22 cellular contexts compared by ENCODE assay signal in the genomic region with DNA sequence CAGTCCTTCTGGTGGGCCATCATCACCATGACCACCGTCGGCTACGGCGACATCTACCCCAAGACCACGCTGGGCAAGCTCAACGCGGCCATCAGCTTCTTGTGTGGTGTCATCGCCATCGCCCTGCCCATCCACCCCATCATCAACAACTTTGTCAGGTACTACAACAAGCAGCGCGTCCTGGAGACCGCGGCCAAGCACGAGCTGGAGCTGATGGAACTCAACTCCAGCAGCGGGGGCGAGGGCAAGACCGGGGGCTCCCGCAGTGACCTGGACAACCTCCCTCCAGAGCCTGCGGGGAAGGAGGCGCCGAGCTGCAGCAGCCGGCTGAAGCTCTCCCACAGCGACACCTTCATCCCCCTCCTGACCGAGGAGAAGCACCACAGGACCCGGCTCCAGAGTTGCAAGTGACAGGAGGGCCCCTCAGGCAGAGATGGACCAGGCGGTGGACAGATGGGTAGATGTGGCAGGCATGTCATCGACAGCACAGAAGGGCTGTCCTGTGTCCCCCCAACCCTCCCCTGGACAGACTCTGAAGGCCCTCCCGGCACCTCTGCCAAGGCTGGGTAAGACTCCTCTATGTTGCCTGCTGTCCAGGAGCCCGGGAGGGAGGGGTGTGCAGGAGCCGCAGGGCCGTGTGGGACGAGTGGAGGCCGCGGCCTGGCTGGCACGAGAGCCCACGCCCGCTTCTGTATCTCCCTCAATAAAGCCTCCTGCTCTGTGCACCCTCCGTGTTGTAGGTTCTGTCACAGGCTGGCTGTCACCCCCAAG. TPM values are rescaled to one million over a fixed set of nuclear protein-coding genes. Genes with fewer than 3 reads are reported as not detected.
DNase-seq lines count a peak whose midpoint lies in the region; ATAC-seq, FAIRE-seq and TF ChIP-seq lines count a peak whose summit lies in the region.
"Had no signal": no experiment of that assay in that cellular context is flagged by ENCODE, and none has a peak within 500 bp of the region (broad histone marks: within the 10 kb centered on the region; RNA-seq: fewer than 3 reads in every experiment).

No MANE protein-coding gene starts in this region.

- H3K9me3 ChIP-seq in astrocyte (ENCODE audit: insufficient read depth, low read depth, low read length) (no peaks in the 10 kb centered on the region), spleen (no peaks in the 10 kb centered on the region), testis (no peaks in the 10 kb centered on the region)
- H3K9me3 ChIP-seq: BE2C, pancreas had no signal

- H4K20me1 ChIP-seq in astrocyte (ENCODE audit: insufficient read depth, low read length), result no peaks in the 10 kb centered on the region

- WGBS in mesendoderm (ENCODE audit: extremely low coverage, insufficient coverage, low lambda C conversion rate), result no CpG with 5 or more reads among the region's 38 CpGs
- 77 to 91% (median 88%) methylated on average over 25 to 38 of the region's 38 CpGs for WGBS in spleen, 5 donors
- 71 to 80% methylated on average over 23 to 38 of the region's 38 CpGs for WGBS in testis, 2 donors

- no peak overlapping the region for H3K9ac ChIP-seq in astrocyte (ENCODE audit: low read length)
- H3K9ac ChIP-seq in mesendoderm (ENCODE audit: low read length), result no peak overlapping the region

- no peak overlapping the region for H3K4me2 ChIP-seq in astrocyte (ENCODE audit: low read length)
- H3K4me2 ChIP-seq in mesendoderm (ENCODE audit: low read length), result no peak overlapping the region

- H4K8ac ChIP-seq in mesendoderm (ENCODE audit: low read depth, low read length), result no peak overlapping the region

- H3K4me3 ChIP-seq in astrocyte (ENCODE audit: insufficient read depth, low read depth, low read length) (no peak overlapping the region), mesendoderm (ENCODE audit: low read length) (no peak overlapping the region), spleen (no peak overlapping the region), testis (no peak overlapping the region)
- H3K4me3 ChIP-seq: pancreas had no signal

- DNase-seq in HTR-8/SVneo (ENCODE audit: insufficient read length, low spot score) (no peak), astrocyte (ENCODE audit: low read depth) (no peak), mesendoderm (no peak), spleen (peak; percentile 57), NCI-H526 treated with DMSO at 0.1 percent for 48 hours (lab: John Stamatoyannopoulos, UW) (no peak), testis (no peak)
- no peak for DNase-seq in stimulated activated CD4-positive, alpha-beta T cell treated with anti-CD3 and anti-CD28 coated beads, Interleukin-15, amount 100 ng/mL, for 24 hours
- DNase-seq: activated CD4-positive, alpha-beta T cell treated with anti-CD3 and anti-CD28 coated beads, Interleukin-2, amount 50 U/mL, for 4 hours; activated naive CD4-positive, alpha-beta T cell treated with anti-CD3 and anti-CD28 coated beads, Interleukin-2, amount 10 ng/mL, durations not matched to agents 7 days and 5 days; activated T-cell treated with anti-CD3 and anti-CD28 coated beads for 4 hours; BE2C; cortex of kidney; foreskin melanocyte; NCI-H2171; NCI-H774; stimulated activated CD4-positive, alpha-beta T cell treated with anti-CD3 and anti-CD28 coated beads, Interleukin-4, amount 100 ng/mL, for 4 hours had no signal

- H3K27me3 ChIP-seq in astrocyte (ENCODE audit: insufficient read depth, low read length) (peaks cover 3% of the 10 kb centered on the region), mesendoderm (ENCODE audit: insufficient read depth, low read length, poor library complexity) (no peaks in the 10 kb centered on the region), spleen (replicated peaks in 1 of 7) (peaks cover 0 to 65% (median 20%) of the 10 kb centered on the region in 7 donors), testis (no peaks in the 10 kb centered on the region)

- peak overlapping the region; percentile 27 for H3K56ac ChIP-seq in mesendoderm (ENCODE audit: low read length)

- H3K27ac Mint-ChIP-seq in astrocyte (ENCODE audit: unreplicated experiment), result no peak overlapping the region
- H3K27ac Mint-ChIP-seq: activated naive CD4-positive, alpha-beta T cell treated with anti-CD3 and anti-CD28 coated beads, Interleukin-2, amount 10 ng/mL, durations not matched to agents 7 days and 5 days had no signal

- no peaks in the 10 kb centered on the region for H3K4me1 Mint-ChIP-seq in astrocyte (ENCODE audit: low read depth, unreplicated experiment)
- H3K4me1 Mint-ChIP-seq: activated naive CD4-positive, alpha-beta T cell treated with anti-CD3 and anti-CD28 coated beads, Interleukin-2, amount 10 ng/mL, durations not matched to agents 7 days and 5 days had no signal

- no peak overlapping the region for H3K27ac ChIP-seq in astrocyte (ENCODE audit: low read depth, low read length)
- no peak overlapping the region for H3K27ac ChIP-seq in mesendoderm (ENCODE audit: low read depth, low read length)
- no peak overlapping the region for H3K27ac ChIP-seq in spleen
- H3K27ac ChIP-seq in testis, result no peak overlapping the region
- H3K27ac ChIP-seq: pancreas had no signal

- FAIRE-seq in HTR-8/SVneo (lab: Jason Lieb, UNC), result peak; percentile 13
- FAIRE-seq in astrocyte (lab: Jason Lieb, UNC), result no peak
- FAIRE-seq: D721Med, GM19239, pancreas, small intestine, TTC549 had no signal

- H3K36me3 ChIP-seq in astrocyte (ENCODE audit: insufficient read depth, low read length) (no peaks in the 10 kb centered on the region), mesendoderm (ENCODE audit: control insufficient read depth, insufficient read depth, low read length) (no peaks in the 10 kb centered on the region), spleen (no peaks in the 10 kb centered on the region), testis (ENCODE audit: low read depth, missing control alignments) (no peaks in the 10 kb centered on the region)
- H3K36me3 ChIP-seq: BE2C, pancreas had no signal

- H3K79me2 ChIP-seq in astrocyte (ENCODE audit: insufficient read depth, low read length) (no peaks in the 10 kb centered on the region), mesendoderm (ENCODE audit: control insufficient read depth, insufficient read depth, low read length) (no peaks in the 10 kb centered on the region)

- H2BK5ac ChIP-seq in mesendoderm (ENCODE audit: low read length), result no peak overlapping the region

- intact Hi-C loops in spleen (cut with DNase I; ENCODE audit: low total_unique reads), result no loop called here
- intact Hi-C loops in testis (cut with DNase I; ENCODE audit: low total_unique reads), result no loop called here

- H3K18ac ChIP-seq in mesendoderm (ENCODE audit: low read length), result no peak overlapping the region

- H3K27me3 Mint-ChIP-seq in astrocyte (ENCODE audit: low read depth, unreplicated experiment), result peaks cover 43% of the 10 kb centered on the region

- ATAC-seq in GM19455 (IDR thresholded peaks at IDR 0.05; ENCODE audit: unreplicated experiment), result no peak
- ATAC-seq: pancreas had no signal

- H2BK120ac ChIP-seq in mesendoderm (ENCODE audit: low read depth, low read length), result no peak overlapping the region

- H3K23ac ChIP-seq in mesendoderm (ENCODE audit: low read length), result no peak overlapping the region

- H3K9me3 Mint-ChIP-seq in astrocyte (ENCODE audit: unreplicated experiment), result peaks cover 5% of the 10 kb centered on the region
- H3K9me3 Mint-ChIP-seq: activated naive CD4-positive, alpha-beta T cell treated with anti-CD3 and anti-CD28 coated beads, Interleukin-2, amount 10 ng/mL, durations not matched to agents 7 days and 5 days had no signal

- H2AK5ac ChIP-seq in mesendoderm (ENCODE audit: low read length), result no peak overlapping the region

- TF ChIP-seq POLR2A in spleen (IDR thresholded peaks at IDR 0.05) (no peak), testis (IDR thresholded peaks at IDR 0.05) (no peak)

- no peak for TF ChIP-seq CTCF in astrocyte (IDR thresholded peaks at IDR 0.05; ENCODE audit: insufficient read depth, low read depth, low read length)
- no peak for TF ChIP-seq CTCF in spleen (IDR thresholded peaks at IDR 0.05 in 8 of 11, conservative IDR thresholded peaks at IDR 0.05 in 3 of 11)
- TF ChIP-seq CTCF in testis (IDR thresholded peaks at IDR 0.05), result no peak

- H3K4ac ChIP-seq in mesendoderm (ENCODE audit: low read depth, low read length), result no peak overlapping the region

- H3K4me1 ChIP-seq in astrocyte (ENCODE audit: insufficient read depth, low read length), result peaks cover 3% of the 10 kb centered on the region
- H3K4me1 ChIP-seq in mesendoderm (ENCODE audit: control insufficient read depth, low read depth, low read length), result peaks cover 13% of the 10 kb centered on the region
- H3K4me1 ChIP-seq in spleen, result peaks cover 0 to 18% (median 12%) of the 10 kb centered on the region in 6 donors
- no peaks in the 10 kb centered on the region for H3K4me1 ChIP-seq in testis
- H3K4me1 ChIP-seq: BE2C, pancreas had no signal

- no peak overlapping the region for H2BK15ac ChIP-seq in mesendoderm (replicated peaks; ENCODE audit: low read depth)

- no peak overlapping the region for H4K5ac ChIP-seq in mesendoderm (ENCODE audit: low read length)

- H2AFZ ChIP-seq in astrocyte (ENCODE audit: low read depth, low read length), result no peak overlapping the region

- peak overlapping the region; percentile 60 for H3K4me3 Mint-ChIP-seq in astrocyte (ENCODE audit: unreplicated experiment)
- H3K4me3 Mint-ChIP-seq: activated naive CD4-positive, alpha-beta T cell treated with anti-CD3 and anti-CD28 coated beads, Interleukin-2, amount 10 ng/mL, durations not matched to agents 7 days and 5 days had no signal

- H3K79me1 ChIP-seq in mesendoderm (ENCODE audit: low read length), result no peaks in the 10 kb centered on the region

- peaks cover 2% of the 10 kb centered on the region for H3K36me3 Mint-ChIP-seq in astrocyte (ENCODE audit: low read depth, unreplicated experiment)
- H3K36me3 Mint-ChIP-seq: activated naive CD4-positive, alpha-beta T cell treated with anti-CD3 and anti-CD28 coated beads, Interleukin-2, amount 10 ng/mL, durations not matched to agents 7 days and 5 days had no signal

RNA-seq across cellular contexts. Expression of gene KCNF1, which starts 2.0 kb away (rescaled TPM):
- total RNA-seq in astrocyte, result 0.19 and 1.6 TPM in 2 replicates
- polyA plus RNA-seq in mesendoderm (2013, experiment 1 of 2), result 0.41 TPM
- 0.38 TPM for polyA plus RNA-seq in mesendoderm (2013, experiment 2 of 2)
- 1 to 10 TPM in 2 of 7 donors, under 1 TPM in 2, not detected in 3; 0.25 to 1.2 (median 0.65) TPM for total RNA-seq in spleen
- under 1 TPM; 0.16 to 0.91 (median 0.57) TPM for polyA plus RNA-seq in spleen
- under 1 TPM; 0.19 to 0.63 TPM for total RNA-seq in testis
- polyA plus RNA-seq in testis (ENCODE audit: insufficient read depth, low read depth, low replicate concordance), result 0.70 TPM
